8 cellular contexts compared by ENCODE assay signal in the genomic region with DNA sequence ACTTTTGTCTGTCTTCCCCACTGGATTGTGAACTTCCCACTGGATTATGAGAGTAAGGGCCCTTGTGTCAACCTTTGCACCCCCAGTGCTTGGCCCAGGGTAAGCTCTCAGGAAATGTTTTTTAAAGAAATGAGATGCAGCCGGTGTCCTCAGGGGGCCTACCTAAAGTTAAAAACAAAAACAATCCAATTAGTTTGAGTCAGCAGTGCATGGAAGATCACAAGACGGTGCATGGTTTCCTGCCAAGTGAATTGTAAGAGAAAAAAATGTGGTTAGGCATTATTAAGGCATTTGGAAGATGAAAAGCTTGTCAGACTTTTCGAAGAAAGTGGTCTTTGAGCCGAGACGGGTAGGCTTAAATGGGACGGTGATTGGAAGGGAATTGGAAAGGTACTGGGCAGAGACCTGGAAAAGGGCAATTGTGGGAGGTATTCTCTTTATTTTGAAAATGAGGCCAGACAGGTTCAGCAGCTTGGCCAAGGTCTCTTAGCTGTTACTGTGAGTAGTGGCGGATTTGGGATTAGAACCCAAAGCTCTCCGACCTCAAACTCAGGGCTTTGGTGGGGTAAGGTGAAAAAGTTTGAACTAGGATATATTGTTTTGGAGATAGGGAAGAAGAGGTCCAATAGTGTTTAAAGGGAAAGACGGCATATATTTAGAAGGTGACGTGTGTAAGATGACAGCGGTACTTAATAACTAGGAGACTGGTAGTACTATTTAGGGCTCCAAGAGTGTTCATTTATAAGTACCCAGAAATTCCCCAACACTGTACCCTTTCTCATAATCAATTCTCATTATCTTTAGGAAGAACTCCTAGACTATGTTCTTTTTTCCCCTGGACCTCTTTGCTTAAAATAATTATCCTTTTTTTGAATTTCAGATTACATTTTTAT. TPM values are rescaled to one million over a fixed set of nuclear protein-coding genes. Genes with fewer than 3 reads are reported as not detected.
DNase-seq lines count a peak whose midpoint lies in the region; ATAC-seq and TF ChIP-seq lines count a peak whose summit lies in the region.

No MANE protein-coding gene starts in this region.

- no peaks in the 10 kb centered on the region for H3K36me3 ChIP-seq in MM.1S (replicated peaks; ENCODE audit: insufficient read depth, low read length)

- H3K9me3 Mint-ChIP-seq in activated naive CD8-positive, alpha-beta T cell treated with anti-CD3 and anti-CD28 coated beads, Interleukin-2, amount 50 U/mL, for 24 hours, result peaks cover 4% of the 10 kb centered on the region

- peaks cover 19% of the 10 kb centered on the region for H3K4me1 ChIP-seq in MM.1S (ENCODE audit: low read length)

- no peaks in the 10 kb centered on the region for H3K9me2 ChIP-seq in MM.1S (replicated peaks; ENCODE audit: insufficient read depth, low read length)

- H3K27me3 Mint-ChIP-seq in activated naive CD8-positive, alpha-beta T cell treated with anti-CD3 and anti-CD28 coated beads, Interleukin-2, amount 50 U/mL, for 24 hours, result no peaks in the 10 kb centered on the region

- peak overlapping the region; percentile 98 for H3K4me3 Mint-ChIP-seq in activated naive CD8-positive, alpha-beta T cell treated with anti-CD3 and anti-CD28 coated beads, Interleukin-2, amount 50 U/mL, for 24 hours

- no peaks in the 10 kb centered on the region for H4K20me1 ChIP-seq in MM.1S (ENCODE audit: insufficient read depth, low read length)

- peak overlapping the region; percentile 50; the same call in 1 of the 2 replicates for H3K27ac ChIP-seq in MM.1S (ENCODE audit: low read length)

- H3K9ac ChIP-seq in MM.1S (ENCODE audit: low read length), result peak overlapping the region; percentile 78

- H3K27ac Mint-ChIP-seq in activated naive CD8-positive, alpha-beta T cell treated with anti-CD3 and anti-CD28 coated beads, Interleukin-2, amount 50 U/mL, for 24 hours, result peak overlapping the region; percentile 97

- peaks cover 55% of the 10 kb centered on the region for H3K4me1 Mint-ChIP-seq in activated naive CD8-positive, alpha-beta T cell treated with anti-CD3 and anti-CD28 coated beads, Interleukin-2, amount 50 U/mL, for 24 hours

- H3K79me2 ChIP-seq in MM.1S (ENCODE audit: low read length), result peaks cover 18% of the 10 kb centered on the region

- TF ChIP-seq CTCF in MM.1S (IDR thresholded peaks at IDR 0.05; ENCODE audit: low read length), result no peak

- peak; percentile 47 for ATAC-seq in GM21786 (IDR thresholded peaks at IDR 0.05; ENCODE audit: unreplicated experiment)
- peak; percentile 25 for ATAC-seq in activated naive CD8-positive, alpha-beta T cell treated with anti-CD3 and anti-CD28 coated beads, Interleukin-2, amount 50 U/mL, for 24 hours
- peak; percentile 12 to 62 for ATAC-seq in left cardiac atrium
- ATAC-seq in HG02759 (IDR thresholded peaks at IDR 0.05; ENCODE audit: unreplicated experiment), result no peak

- peak overlapping the region; percentile 78 for H3K4me2 ChIP-seq in MM.1S (ENCODE audit: low read depth, low read length)

- peak overlapping the region; percentile 83 for H3K4me3 ChIP-seq in MM.1S (ENCODE audit: low read length)

- peak; percentile 79 for DNase-seq in EL
- peak; percentile 15 for DNase-seq in MM.1S
- DNase-seq in activated naive CD8-positive, alpha-beta T cell treated with anti-CD3 and anti-CD28 coated beads, Interleukin-2, amount 50 U/mL, for 24 hours, result peak; percentile 10
- DNase-seq in left cardiac atrium, result no peak
- DNase-seq in posterior vena cava (ENCODE audit: low spot score), result peak; percentile 62
- DNase-seq in HT-29 (ENCODE audit: low spot score), result no peak

- H3K36me3 Mint-ChIP-seq in activated naive CD8-positive, alpha-beta T cell treated with anti-CD3 and anti-CD28 coated beads, Interleukin-2, amount 50 U/mL, for 24 hours (ENCODE audit: low read depth), result peaks cover 9% of the 10 kb centered on the region

- no peaks in the 10 kb centered on the region for H3K9me3 ChIP-seq in MM.1S (replicated peaks; ENCODE audit: insufficient read depth, low read length)

- 0 out of 2 replicates have a peak, but pooled peaks cover 4% of the 10 kb centered on the region for H3F3A ChIP-seq in MM.1S (ENCODE audit: insufficient read depth, low read length)

- no peaks in the 10 kb centered on the region for H3K27me3 ChIP-seq in MM.1S (replicated peaks; ENCODE audit: insufficient read depth, low read length)

- intact Hi-C loops in left cardiac atrium (cut with DNase I) (loop anchor here in 1 of 2 donors (10.0 kb wide), 1 partner anchor 830 kb away; the partner anchor contains the start of gene TGFB2), posterior vena cava (cut with DNase I) (no loop called here)

- peak overlapping the region; percentile 81 for H2AFZ ChIP-seq in MM.1S (ENCODE audit: low read length)

RNA-seq across cellular contexts. Expression of gene LYPLAL1, which starts 1.2 kb away (rescaled TPM):
- total RNA-seq in left cardiac atrium (10 to 100 TPM; 53.1 to 57.9 TPM), posterior vena cava (10 to 100 TPM; 55.7 to 56.3 TPM)
- 4.4 and 5.9 TPM in 2 replicates for total RNA-seq in HT-29 (2014; rRNA removed; shearing (Covaris generic))

Comparison
In these comparisons a context has a peak if more than half of its experiments do, and no peak if none do; other contexts are left out.
1. DNase-seq: peak in EL (single experiment), MM.1S (single experiment), activated naive CD8-positive, alpha-beta T cell treated with anti-CD3 and anti-CD28 coated beads, Interleukin-2, amount 50 U/mL, for 24 hours (single experiment) and posterior vena cava (single experiment); none in left cardiac atrium (single experiment) and HT-29 (single experiment).